1 cellular context compared by ENCODE assay signal in the genomic region with DNA sequence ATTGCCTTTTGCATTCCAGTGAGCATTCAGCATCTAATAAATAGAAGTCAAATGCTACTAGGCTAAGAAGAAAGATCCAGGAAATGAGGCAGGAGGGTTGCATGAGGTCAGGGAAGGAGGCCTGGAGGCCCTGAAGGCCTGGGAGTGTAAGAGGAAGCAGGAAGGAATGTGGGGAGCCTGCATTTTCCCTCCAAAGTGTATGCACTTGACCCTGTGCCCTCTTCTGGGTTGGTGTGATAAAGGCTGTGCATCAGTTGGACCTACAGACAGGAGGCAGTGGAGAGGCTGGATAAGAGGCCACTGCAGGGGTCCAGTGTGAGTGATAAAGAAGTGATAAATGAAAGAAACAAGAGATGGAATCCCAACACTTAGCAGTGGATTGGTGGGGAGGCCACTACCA.
TF ChIP-seq lines count a peak whose summit lies in the region.

No MANE protein-coding gene starts in this region.

TF ChIP-seq in K562, 482 proteins besides CTCF, POLR2A, EP300 and RAD21 (continued from another document and continues in another):
- TF ChIP-seq, protein P1, sequence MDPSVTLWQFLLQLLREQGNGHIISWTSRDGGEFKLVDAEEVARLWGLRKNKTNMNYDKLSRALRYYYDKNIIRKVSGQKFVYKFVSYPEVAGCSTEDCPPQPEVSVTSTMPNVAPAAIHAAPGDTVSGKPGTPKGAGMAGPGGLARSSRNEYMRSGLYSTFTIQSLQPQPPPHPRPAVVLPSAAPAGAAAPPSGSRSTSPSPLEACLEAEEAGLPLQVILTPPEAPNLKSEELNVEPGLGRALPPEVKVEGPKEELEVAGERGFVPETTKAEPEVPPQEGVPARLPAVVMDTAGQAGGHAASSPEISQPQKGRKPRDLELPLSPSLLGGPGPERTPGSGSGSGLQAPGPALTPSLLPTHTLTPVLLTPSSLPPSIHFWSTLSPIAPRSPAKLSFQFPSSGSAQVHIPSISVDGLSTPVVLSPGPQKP (CRISPR knock-in tag; IDR thresholded peaks at IDR 0.05) = no peak
- TF ChIP-seq, protein P2, sequence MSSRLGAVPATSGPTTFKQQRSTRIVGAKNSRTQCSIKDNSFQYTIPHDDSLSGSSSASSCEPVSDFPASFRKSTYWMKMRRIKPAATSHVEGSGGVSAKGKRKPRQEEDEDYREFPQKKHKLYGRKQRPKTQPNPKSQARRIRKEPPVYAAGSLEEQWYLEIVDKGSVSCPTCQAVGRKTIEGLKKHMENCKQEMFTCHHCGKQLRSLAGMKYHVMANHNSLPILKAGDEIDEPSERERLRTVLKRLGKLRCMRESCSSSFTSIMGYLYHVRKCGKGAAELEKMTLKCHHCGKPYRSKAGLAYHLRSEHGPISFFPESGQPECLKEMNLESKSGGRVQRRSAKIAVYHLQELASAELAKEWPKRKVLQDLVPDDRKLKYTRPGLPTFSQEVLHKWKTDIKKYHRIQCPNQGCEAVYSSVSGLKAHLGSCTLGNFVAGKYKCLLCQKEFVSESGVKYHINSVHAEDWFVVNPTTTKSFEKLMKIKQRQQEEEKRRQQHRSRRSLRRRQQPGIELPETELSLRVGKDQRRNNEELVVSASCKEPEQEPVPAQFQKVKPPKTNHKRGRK (tag; IDR thresholded peaks at IDR 0.05) = no peak
- TF ChIP-seq, protein P3, sequence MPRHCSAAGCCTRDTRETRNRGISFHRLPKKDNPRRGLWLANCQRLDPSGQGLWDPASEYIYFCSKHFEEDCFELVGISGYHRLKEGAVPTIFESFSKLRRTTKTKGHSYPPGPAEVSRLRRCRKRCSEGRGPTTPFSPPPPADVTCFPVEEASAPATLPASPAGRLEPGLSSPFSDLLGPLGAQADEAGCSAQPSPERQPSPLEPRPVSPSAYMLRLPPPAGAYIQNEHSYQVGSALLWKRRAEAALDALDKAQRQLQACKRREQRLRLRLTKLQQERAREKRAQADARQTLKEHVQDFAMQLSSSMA (CRISPR knock-in tag; IDR thresholded peaks at IDR 0.05) = no peak
- TF ChIP-seq NFIC (IDR thresholded peaks at IDR 0.05) = peak; percentile 81
- TF ChIP-seq ZNF77 (CRISPR knock-in tag; IDR thresholded peaks at IDR 0.05) = no peak
- TF ChIP-seq, protein P4, sequence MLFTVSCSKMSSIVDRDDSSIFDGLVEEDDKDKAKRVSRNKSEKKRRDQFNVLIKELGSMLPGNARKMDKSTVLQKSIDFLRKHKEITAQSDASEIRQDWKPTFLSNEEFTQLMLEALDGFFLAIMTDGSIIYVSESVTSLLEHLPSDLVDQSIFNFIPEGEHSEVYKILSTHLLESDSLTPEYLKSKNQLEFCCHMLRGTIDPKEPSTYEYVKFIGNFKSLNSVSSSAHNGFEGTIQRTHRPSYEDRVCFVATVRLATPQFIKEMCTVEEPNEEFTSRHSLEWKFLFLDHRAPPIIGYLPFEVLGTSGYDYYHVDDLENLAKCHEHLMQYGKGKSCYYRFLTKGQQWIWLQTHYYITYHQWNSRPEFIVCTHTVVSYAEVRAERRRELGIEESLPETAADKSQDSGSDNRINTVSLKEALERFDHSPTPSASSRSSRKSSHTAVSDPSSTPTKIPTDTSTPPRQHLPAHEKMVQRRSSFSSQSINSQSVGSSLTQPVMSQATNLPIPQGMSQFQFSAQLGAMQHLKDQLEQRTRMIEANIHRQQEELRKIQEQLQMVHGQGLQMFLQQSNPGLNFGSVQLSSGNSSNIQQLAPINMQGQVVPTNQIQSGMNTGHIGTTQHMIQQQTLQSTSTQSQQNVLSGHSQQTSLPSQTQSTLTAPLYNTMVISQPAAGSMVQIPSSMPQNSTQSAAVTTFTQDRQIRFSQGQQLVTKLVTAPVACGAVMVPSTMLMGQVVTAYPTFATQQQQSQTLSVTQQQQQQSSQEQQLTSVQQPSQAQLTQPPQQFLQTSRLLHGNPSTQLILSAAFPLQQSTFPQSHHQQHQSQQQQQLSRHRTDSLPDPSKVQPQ (CRISPR knock-in tag; IDR thresholded peaks at IDR 0.05; ENCODE audit: borderline replicate concordance) = 0 out of 2 replicates have a peak, but pooled peaks have one; percentile 14
- no peak for TF ChIP-seq KDM4B (IDR thresholded peaks at IDR 0.05; ENCODE audit: borderline replicate concordance in 2 of 2, low read depth in 1 of 2)
- TF ChIP-seq ETV5 (CRISPR knock-in tag; IDR thresholded peaks at IDR 0.05; ENCODE audit: low read depth) = peak; percentile 61; the same call in 1 of the 2 replicates
- peak; percentile 81 for TF ChIP-seq GATA2 (CRISPR knock-in tag; IDR thresholded peaks at IDR 0.05)
- TF ChIP-seq ZNF311 (CRISPR knock-in tag; IDR thresholded peaks at IDR 0.05) = no peak
- no peak for TF ChIP-seq ADNP (tag; IDR thresholded peaks at IDR 0.05)
- TF ChIP-seq WHSC1 (IDR thresholded peaks at IDR 0.05; ENCODE audit: low read length) = no peak
- no peak for TF ChIP-seq EGR1 (conservative IDR thresholded peaks at IDR 0.05)
- no peak for TF ChIP-seq ZFP36 (IDR thresholded peaks at IDR 0.05; ENCODE audit: low read depth, low read length, partially characterized antibody)
- no peak for TF ChIP-seq ZSCAN29 (IDR thresholded peaks at IDR 0.05)
- no peak for TF ChIP-seq ZNF23 (CRISPR knock-in tag; IDR thresholded peaks at IDR 0.05)
- no peak for TF ChIP-seq NR4A1 (CRISPR knock-in tag; IDR thresholded peaks at IDR 0.05)
- peak; percentile 81; the same call in 1 of the 2 replicates for TF ChIP-seq NR4A1 (tag; IDR thresholded peaks at IDR 0.05)
- no peak for TF ChIP-seq MEF2D (tag; conservative IDR thresholded peaks at IDR 0.05; ENCODE audit: low read depth)
- TF ChIP-seq SRSF1 (IDR thresholded peaks at IDR 0.05; ENCODE audit: low read depth, low read length) = no peak
- peak; percentile 73; the same call in 1 of the 2 replicates for TF ChIP-seq RB1 (IDR thresholded peaks at IDR 0.05; ENCODE audit: low read depth)
- TF ChIP-seq, protein P5, sequence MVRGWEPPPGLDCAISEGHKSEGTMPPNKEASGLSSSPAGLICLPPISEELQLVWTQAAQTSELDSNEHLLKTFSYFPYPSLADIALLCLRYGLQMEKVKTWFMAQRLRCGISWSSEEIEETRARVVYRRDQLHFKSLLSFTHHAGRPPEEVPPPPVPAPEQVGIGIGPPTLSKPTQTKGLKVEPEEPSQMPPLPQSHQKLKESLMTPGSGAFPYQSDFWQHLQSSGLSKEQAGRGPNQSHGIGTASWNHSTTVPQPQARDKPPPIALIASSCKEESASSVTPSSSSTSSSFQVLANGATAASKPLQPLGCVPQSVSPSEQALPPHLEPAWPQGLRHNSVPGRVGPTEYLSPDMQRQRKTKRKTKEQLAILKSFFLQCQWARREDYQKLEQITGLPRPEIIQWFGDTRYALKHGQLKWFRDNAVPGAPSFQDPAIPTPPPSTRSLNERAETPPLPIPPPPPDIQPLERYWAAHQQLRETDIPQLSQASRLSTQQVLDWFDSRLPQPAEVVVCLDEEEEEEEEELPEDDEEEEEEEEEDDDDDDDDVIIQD (CRISPR knock-in tag; IDR thresholded peaks at IDR 0.05) = no peak
- no peak for TF ChIP-seq LARP7 (IDR thresholded peaks at IDR 0.05)
- no peak for TF ChIP-seq CHCHD3 (CRISPR knock-in tag; IDR thresholded peaks at IDR 0.05)
- no peak for TF ChIP-seq TOE1 (IDR thresholded peaks at IDR 0.05; ENCODE audit: borderline replicate concordance)
- no peak for TF ChIP-seq TOE1 (CRISPR knock-in tag; IDR thresholded peaks at IDR 0.05; ENCODE audit: borderline replicate concordance, low read depth)
- no peak for TF ChIP-seq HDGF (IDR thresholded peaks at IDR 0.05)
- TF ChIP-seq, protein P6, sequence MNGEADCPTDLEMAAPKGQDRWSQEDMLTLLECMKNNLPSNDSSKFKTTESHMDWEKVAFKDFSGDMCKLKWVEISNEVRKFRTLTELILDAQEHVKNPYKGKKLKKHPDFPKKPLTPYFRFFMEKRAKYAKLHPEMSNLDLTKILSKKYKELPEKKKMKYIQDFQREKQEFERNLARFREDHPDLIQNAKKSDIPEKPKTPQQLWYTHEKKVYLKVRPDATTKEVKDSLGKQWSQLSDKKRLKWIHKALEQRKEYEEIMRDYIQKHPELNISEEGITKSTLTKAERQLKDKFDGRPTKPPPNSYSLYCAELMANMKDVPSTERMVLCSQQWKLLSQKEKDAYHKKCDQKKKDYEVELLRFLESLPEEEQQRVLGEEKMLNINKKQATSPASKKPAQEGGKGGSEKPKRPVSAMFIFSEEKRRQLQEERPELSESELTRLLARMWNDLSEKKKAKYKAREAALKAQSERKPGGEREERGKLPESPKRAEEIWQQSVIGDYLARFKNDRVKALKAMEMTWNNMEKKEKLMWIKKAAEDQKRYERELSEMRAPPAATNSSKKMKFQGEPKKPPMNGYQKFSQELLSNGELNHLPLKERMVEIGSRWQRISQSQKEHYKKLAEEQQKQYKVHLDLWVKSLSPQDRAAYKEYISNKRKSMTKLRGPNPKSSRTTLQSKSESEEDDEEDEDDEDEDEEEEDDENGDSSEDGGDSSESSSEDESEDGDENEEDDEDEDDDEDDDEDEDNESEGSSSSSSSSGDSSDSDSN (IDR thresholded peaks at IDR 0.05; ENCODE audit: borderline replicate concordance in 1 of 2, low read depth in 2 of 2, low read length in 2 of 2) = no peak
- TF ChIP-seq, protein P7, sequence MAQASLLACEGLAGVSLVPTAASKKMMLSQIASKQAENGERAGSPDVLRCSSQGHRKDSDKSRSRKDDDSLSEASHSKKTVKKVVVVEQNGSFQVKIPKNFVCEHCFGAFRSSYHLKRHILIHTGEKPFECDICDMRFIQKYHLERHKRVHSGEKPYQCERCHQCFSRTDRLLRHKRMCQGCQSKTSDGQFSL (CRISPR knock-in tag; IDR thresholded peaks at IDR 0.05) = no peak
- TF ChIP-seq, protein P7 (tag; IDR thresholded peaks at IDR 0.05) = no peak
- no peak for TF ChIP-seq ZNF197 (CRISPR knock-in tag; IDR thresholded peaks at IDR 0.05; ENCODE audit: low read depth)
- no peak for TF ChIP-seq ZBTB7A (IDR thresholded peaks at IDR 0.05; ENCODE audit: borderline replicate concordance, control insufficient read depth, low read depth, low read length)
- peak; percentile 89 for TF ChIP-seq SMAD4 (CRISPR knock-in tag; conservative IDR thresholded peaks at IDR 0.05)
- TF ChIP-seq EHMT2 (IDR thresholded peaks at IDR 0.05) = peak; percentile 87
- TF ChIP-seq, protein P8, sequence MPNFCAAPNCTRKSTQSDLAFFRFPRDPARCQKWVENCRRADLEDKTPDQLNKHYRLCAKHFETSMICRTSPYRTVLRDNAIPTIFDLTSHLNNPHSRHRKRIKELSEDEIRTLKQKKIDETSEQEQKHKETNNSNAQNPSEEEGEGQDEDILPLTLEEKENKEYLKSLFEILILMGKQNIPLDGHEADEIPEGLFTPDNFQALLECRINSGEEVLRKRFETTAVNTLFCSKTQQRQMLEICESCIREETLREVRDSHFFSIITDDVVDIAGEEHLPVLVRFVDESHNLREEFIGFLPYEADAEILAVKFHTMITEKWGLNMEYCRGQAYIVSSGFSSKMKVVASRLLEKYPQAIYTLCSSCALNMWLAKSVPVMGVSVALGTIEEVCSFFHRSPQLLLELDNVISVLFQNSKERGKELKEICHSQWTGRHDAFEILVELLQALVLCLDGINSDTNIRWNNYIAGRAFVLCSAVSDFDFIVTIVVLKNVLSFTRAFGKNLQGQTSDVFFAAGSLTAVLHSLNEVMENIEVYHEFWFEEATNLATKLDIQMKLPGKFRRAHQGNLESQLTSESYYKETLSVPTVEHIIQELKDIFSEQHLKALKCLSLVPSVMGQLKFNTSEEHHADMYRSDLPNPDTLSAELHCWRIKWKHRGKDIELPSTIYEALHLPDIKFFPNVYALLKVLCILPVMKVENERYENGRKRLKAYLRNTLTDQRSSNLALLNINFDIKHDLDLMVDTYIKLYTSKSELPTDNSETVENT (CRISPR knock-in tag; IDR thresholded peaks at IDR 0.05) = no peak
- TF ChIP-seq NCOA2 (IDR thresholded peaks at IDR 0.05; ENCODE audit: partially characterized antibody in 2 of 2) = no peak
- peak; percentile 56; the same call in 1 of the 2 replicates for TF ChIP-seq GATAD2A (IDR thresholded peaks at IDR 0.05)
- TF ChIP-seq, protein P9, sequence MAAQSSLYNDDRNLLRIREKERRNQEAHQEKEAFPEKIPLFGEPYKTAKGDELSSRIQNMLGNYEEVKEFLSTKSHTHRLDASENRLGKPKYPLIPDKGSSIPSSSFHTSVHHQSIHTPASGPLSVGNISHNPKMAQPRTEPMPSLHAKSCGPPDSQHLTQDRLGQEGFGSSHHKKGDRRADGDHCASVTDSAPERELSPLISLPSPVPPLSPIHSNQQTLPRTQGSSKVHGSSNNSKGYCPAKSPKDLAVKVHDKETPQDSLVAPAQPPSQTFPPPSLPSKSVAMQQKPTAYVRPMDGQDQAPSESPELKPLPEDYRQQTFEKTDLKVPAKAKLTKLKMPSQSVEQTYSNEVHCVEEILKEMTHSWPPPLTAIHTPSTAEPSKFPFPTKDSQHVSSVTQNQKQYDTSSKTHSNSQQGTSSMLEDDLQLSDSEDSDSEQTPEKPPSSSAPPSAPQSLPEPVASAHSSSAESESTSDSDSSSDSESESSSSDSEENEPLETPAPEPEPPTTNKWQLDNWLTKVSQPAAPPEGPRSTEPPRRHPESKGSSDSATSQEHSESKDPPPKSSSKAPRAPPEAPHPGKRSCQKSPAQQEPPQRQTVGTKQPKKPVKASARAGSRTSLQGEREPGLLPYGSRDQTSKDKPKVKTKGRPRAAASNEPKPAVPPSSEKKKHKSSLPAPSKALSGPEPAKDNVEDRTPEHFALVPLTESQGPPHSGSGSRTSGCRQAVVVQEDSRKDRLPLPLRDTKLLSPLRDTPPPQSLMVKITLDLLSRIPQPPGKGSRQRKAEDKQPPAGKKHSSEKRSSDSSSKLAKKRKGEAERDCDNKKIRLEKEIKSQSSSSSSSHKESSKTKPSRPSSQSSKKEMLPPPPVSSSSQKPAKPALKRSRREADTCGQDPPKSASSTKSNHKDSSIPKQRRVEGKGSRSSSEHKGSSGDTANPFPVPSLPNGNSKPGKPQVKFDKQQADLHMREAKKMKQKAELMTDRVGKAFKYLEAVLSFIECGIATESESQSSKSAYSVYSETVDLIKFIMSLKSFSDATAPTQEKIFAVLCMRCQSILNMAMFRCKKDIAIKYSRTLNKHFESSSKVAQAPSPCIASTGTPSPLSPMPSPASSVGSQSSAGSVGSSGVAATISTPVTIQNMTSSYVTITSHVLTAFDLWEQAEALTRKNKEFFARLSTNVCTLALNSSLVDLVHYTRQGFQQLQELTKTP (IDR thresholded peaks at IDR 0.05; ENCODE audit: low read depth in 1 of 2, partially characterized antibody in 2 of 2) = no peak
- TF ChIP-seq CTBP1 (IDR thresholded peaks at IDR 0.05; ENCODE audit: borderline replicate concordance) = peak; percentile 93
- TF ChIP-seq, protein P10, sequence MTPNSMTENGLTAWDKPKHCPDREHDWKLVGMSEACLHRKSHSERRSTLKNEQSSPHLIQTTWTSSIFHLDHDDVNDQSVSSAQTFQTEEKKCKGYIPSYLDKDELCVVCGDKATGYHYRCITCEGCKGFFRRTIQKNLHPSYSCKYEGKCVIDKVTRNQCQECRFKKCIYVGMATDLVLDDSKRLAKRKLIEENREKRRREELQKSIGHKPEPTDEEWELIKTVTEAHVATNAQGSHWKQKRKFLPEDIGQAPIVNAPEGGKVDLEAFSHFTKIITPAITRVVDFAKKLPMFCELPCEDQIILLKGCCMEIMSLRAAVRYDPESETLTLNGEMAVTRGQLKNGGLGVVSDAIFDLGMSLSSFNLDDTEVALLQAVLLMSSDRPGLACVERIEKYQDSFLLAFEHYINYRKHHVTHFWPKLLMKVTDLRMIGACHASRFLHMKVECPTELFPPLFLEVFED (CRISPR knock-in tag; conservative IDR thresholded peaks at IDR 0.05) = no peak
- 0 out of 2 replicates have a peak, but pooled peaks have one; percentile 43 for TF ChIP-seq MTA1 (IDR thresholded peaks at IDR 0.05; ENCODE audit: borderline replicate concordance)
